ENCODE assay signal across 8 cellular contexts in the genomic region with DNA sequence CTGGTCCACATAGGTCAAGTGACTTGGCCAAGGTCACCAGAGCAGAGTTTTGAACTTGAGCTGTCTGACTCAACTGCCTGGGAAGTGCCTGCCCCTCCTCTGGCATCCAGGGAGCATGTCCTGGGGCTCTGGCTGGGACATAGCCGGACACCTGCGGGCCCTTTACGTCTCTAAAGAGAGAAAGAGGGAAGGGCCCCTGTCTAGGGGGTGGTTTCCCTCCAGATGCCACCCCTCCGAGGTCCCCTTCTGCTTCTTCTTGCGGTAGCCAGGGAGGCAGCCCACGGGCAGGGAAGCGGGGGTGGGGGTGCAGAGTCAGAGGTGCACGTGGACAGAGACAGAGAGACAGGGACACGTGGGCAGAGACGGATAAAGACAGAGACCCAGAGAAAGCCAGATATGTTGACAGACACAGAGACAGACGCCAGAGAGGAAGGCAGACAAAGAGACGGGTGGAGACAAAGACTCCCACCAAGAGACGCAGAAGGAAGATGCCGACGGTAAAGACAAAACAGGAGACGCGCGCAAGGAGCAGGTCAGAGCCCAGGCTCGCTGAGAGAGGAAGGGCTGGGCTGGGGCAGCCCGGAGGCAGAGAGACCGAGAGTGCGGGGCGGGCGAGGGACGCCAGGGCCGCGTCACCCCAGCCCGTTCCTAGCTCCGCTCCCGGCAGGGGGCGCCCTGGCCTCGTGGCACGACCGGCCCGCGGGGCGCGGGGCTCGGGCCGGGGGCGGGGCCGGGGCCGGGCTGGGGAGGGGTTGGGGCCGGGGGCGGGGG. TPM values are rescaled to one million over a fixed set of nuclear protein-coding genes. Genes with fewer than 3 reads are reported as not detected.
DNase-seq lines count a peak whose midpoint lies in the region; ATAC-seq and TF ChIP-seq lines count a peak whose summit lies in the region.

No MANE protein-coding gene starts in this region.

- H3K4me3 Mint-ChIP-seq in central memory CD8-positive, alpha-beta T cell, result peak overlapping the region; percentile 72

- H3K4me1 Mint-ChIP-seq in central memory CD8-positive, alpha-beta T cell, result peaks cover 8% of the 10 kb centered on the region

- H3K27me3 Mint-ChIP-seq in central memory CD8-positive, alpha-beta T cell, result peaks cover 66% of the 10 kb centered on the region

- ATAC-seq in central memory CD8-positive, alpha-beta T cell (replicated peaks; ENCODE audit: extremely low read depth, poor library complexity, severe bottlenecking), result peak; percentile 67
- ATAC-seq in GM18520 (IDR thresholded peaks at IDR 0.05; ENCODE audit: unreplicated experiment), result no peak
- ATAC-seq in HG02623 (IDR thresholded peaks at IDR 0.05; ENCODE audit: unreplicated experiment), result no peak

- H3K27ac Mint-ChIP-seq in central memory CD8-positive, alpha-beta T cell (ENCODE audit: low read depth), result peak overlapping the region; percentile 37

- H3K36me3 Mint-ChIP-seq in central memory CD8-positive, alpha-beta T cell (ENCODE audit: insufficient read depth), result no peaks in the 10 kb centered on the region

- peak overlapping the region; percentile 34 for H3K4me3 ChIP-seq in WI38 (ENCODE audit: low read depth, low read length)

- no peaks in the 10 kb centered on the region for H3K9me3 Mint-ChIP-seq in central memory CD8-positive, alpha-beta T cell

- TF ChIP-seq CTCF in WI38 (IDR thresholded peaks at IDR 0.05; ENCODE audit: low read depth, low read length), result peak; percentile 32

- DNase-seq in DMS153 (lab: John Stamatoyannopoulos, UW) (peak; percentile 15), LHCN-M2 (ENCODE audit: low read depth) (peak; percentile 29), left kidney (ENCODE audit: low read depth, low spot score) (peak; percentile 87)
- DNase-seq in central memory CD8-positive, alpha-beta T cell (ENCODE audit: low spot score in 2 of 2), result peak; percentile 29 to 43
- peak; percentile 44 to 76 for DNase-seq in stimulated activated CD4-positive, alpha-beta T cell treated with anti-CD3 and anti-CD28 coated beads, Interleukin-4, amount 100 ng/mL, for 4 hours

RNA-seq across cellular contexts. Expression of gene ALPL, which starts 0.5 kb away (rescaled TPM):
- total RNA-seq in LHCN-M2 (2014; rRNA removed), result 128 and 138 TPM in 2 replicates
- polyA plus RNA-seq in LHCN-M2 (2012), result 91.2 TPM

Comparison
In these comparisons a context has a peak if more than half of its experiments do, and no peak if none do; other contexts are left out.
1. DNase-seq: peak in every context shown above with its lines; median percentile 87 in left kidney; 60 in stimulated activated CD4-positive, alpha-beta T cell treated with anti-CD3 and anti-CD28 coated beads, Interleukin-4, amount 100 ng/mL, for 4 hours; 36 in central memory CD8-positive, alpha-beta T cell; 29 in LHCN-M2; 15 in DMS153.